In the genomic region with DNA sequence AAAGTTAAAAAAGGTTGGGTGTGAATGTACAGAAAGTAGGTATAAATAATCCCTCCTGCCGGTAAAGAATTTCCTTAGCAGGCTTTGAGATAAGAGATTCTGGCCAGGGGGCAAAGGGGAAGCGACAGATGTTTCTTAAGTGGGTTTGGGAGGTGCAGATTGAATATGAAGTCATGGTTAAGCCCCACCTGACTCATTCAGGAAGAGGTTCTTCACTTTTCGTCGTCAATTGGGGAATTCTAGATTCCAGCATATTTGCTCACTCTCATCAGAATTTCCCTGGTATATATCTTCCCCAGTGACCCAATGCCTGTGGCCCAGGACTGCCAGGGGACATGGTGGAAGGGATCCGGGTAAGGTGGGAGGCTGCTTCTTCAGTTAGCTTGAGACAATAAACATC, we compare ENCODE assay signal across 1 cellular context.
A peak's percentile ranks its signal among the peaks of the same experiment; 100 is the strongest.
TF ChIP-seq lines count a peak whose summit lies in the region.

No MANE protein-coding gene starts in this region.

TF ChIP-seq in K562, 482 proteins besides CTCF, POLR2A, EP300 and RAD21 (continued from another document):
- TF ChIP-seq, protein P1, sequence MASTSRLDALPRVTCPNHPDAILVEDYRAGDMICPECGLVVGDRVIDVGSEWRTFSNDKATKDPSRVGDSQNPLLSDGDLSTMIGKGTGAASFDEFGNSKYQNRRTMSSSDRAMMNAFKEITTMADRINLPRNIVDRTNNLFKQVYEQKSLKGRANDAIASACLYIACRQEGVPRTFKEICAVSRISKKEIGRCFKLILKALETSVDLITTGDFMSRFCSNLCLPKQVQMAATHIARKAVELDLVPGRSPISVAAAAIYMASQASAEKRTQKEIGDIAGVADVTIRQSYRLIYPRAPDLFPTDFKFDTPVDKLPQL (IDR thresholded peaks at IDR 0.05; ENCODE audit: extremely low read depth, insufficient read length), result no peak
- TF ChIP-seq WHSC1 (IDR thresholded peaks at IDR 0.05; ENCODE audit: low read length) (no peak), KLF16 (IDR thresholded peaks at IDR 0.05) (peak; percentile 64), BRF1 (IDR thresholded peaks at IDR 0.05; ENCODE audit: borderline replicate concordance, extremely low read depth, insufficient read length) (no peak), TAF7 (tag; IDR thresholded peaks at IDR 0.05) (no peak), NR2C2 (CRISPR knock-in tag; IDR thresholded peaks at IDR 0.05) (no peak), NR2C2 (tag; IDR thresholded peaks at IDR 0.05) (0 out of 2 replicates have a peak, but pooled peaks have one; percentile 32), KLF1 (tag; IDR thresholded peaks at IDR 0.05) (no peak), NEUROD1 (IDR thresholded peaks at IDR 0.05; ENCODE audit: borderline replicate concordance, low read depth, low read length, partially characterized antibody) (no peak), XRCC3 (IDR thresholded peaks at IDR 0.05) (no peak), LEF1 (IDR thresholded peaks at IDR 0.05) (no peak), BHLHE40 (IDR thresholded peaks at IDR 0.05; ENCODE audit: low read length) (no peak), POLR2G (IDR thresholded peaks at IDR 0.05; ENCODE audit: low read depth, low read length) (no peak), ZNF239 (CRISPR knock-in tag; IDR thresholded peaks at IDR 0.05) (no peak), ZNF561 (CRISPR knock-in tag; conservative IDR thresholded peaks at IDR 0.05) (no peak), ILK (tag; IDR thresholded peaks at IDR 0.05; ENCODE audit: borderline replicate concordance, low read depth) (no peak), NCOR1 (IDR thresholded peaks at IDR 0.05) (0 out of 2 replicates have a peak, but pooled peaks have one; percentile 37), TRIM24 (IDR thresholded peaks at IDR 0.05) (peak in 1 of 2 experiments; percentile 30; a peak in 1 of 4 replicates), NFE2 (IDR thresholded peaks at IDR 0.05; ENCODE audit: low read depth) (no peak), JUNB (CRISPR knock-in tag; conservative IDR thresholded peaks at IDR 0.05) (no peak), ZNF644 (tag; IDR thresholded peaks at IDR 0.05; ENCODE audit: low read depth) (no peak), SRSF9 (IDR thresholded peaks at IDR 0.05; ENCODE audit: borderline replicate concordance, low read depth, low read length) (no peak), FOSL1 (tag; conservative IDR thresholded peaks at IDR 0.05) (peak; percentile 67), NUFIP1 (IDR thresholded peaks at IDR 0.05; ENCODE audit: partially characterized antibody) (no peak), ZNF696 (CRISPR knock-in tag; conservative IDR thresholded peaks at IDR 0.05) (no peak), NR4A1 (CRISPR knock-in tag; IDR thresholded peaks at IDR 0.05) (no peak), NR4A1 (tag; IDR thresholded peaks at IDR 0.05) (no peak), TAL1 (IDR thresholded peaks at IDR 0.05) (peak; percentile 68), ZNF780A (CRISPR knock-in tag; IDR thresholded peaks at IDR 0.05) (no peak), POLR2AphosphoS5 (IDR thresholded peaks at IDR 0.05; ENCODE audit: control insufficient read depth, insufficient read depth, low read depth, low read length) (no peak)
- TF ChIP-seq, protein P2, sequence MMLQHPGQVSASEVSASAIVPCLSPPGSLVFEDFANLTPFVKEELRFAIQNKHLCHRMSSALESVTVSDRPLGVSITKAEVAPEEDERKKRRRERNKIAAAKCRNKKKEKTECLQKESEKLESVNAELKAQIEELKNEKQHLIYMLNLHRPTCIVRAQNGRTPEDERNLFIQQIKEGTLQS (IDR thresholded peaks at IDR 0.05), result peak; percentile 75; the same call in 1 of the 2 replicates
- TF ChIP-seq, protein P2 (CRISPR knock-in tag; conservative IDR thresholded peaks at IDR 0.05), result no peak
- TF ChIP-seq, protein P3, sequence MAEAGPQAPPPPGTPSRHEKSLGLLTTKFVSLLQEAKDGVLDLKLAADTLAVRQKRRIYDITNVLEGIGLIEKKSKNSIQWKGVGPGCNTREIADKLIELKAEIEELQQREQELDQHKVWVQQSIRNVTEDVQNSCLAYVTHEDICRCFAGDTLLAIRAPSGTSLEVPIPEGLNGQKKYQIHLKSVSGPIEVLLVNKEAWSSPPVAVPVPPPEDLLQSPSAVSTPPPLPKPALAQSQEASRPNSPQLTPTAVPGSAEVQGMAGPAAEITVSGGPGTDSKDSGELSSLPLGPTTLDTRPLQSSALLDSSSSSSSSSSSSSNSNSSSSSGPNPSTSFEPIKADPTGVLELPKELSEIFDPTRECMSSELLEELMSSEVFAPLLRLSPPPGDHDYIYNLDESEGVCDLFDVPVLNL (CRISPR knock-in tag; IDR thresholded peaks at IDR 0.05; ENCODE audit: low read depth), result no peak
- TF ChIP-seq, protein P4, sequence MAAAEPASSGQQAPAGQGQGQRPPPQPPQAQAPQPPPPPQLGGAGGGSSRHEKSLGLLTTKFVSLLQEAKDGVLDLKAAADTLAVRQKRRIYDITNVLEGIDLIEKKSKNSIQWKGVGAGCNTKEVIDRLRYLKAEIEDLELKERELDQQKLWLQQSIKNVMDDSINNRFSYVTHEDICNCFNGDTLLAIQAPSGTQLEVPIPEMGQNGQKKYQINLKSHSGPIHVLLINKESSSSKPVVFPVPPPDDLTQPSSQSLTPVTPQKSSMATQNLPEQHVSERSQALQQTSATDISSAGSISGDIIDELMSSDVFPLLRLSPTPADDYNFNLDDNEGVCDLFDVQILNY (CRISPR knock-in tag; IDR thresholded peaks at IDR 0.05), result no peak
- TF ChIP-seq, protein P5, sequence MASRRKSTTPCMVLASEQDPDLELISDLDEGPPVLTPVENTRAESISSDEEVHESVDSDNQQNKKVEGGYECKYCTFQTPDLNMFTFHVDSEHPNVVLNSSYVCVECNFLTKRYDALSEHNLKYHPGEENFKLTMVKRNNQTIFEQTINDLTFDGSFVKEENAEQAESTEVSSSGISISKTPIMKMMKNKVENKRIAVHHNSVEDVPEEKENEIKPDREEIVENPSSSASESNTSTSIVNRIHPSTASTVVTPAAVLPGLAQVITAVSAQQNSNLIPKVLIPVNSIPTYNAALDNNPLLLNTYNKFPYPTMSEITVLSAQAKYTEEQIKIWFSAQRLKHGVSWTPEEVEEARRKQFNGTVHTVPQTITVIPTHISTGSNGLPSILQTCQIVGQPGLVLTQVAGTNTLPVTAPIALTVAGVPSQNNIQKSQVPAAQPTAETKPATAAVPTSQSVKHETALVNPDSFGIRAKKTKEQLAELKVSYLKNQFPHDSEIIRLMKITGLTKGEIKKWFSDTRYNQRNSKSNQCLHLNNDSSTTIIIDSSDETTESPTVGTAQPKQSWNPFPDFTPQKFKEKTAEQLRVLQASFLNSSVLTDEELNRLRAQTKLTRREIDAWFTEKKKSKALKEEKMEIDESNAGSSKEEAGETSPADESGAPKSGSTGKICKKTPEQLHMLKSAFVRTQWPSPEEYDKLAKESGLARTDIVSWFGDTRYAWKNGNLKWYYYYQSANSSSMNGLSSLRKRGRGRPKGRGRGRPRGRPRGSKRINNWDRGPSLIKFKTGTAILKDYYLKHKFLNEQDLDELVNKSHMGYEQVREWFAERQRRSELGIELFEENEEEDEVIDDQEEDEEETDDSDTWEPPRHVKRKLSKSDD (conservative IDR thresholded peaks at IDR 0.05; ENCODE audit: low read length), result no peak
- TF ChIP-seq, protein P6, sequence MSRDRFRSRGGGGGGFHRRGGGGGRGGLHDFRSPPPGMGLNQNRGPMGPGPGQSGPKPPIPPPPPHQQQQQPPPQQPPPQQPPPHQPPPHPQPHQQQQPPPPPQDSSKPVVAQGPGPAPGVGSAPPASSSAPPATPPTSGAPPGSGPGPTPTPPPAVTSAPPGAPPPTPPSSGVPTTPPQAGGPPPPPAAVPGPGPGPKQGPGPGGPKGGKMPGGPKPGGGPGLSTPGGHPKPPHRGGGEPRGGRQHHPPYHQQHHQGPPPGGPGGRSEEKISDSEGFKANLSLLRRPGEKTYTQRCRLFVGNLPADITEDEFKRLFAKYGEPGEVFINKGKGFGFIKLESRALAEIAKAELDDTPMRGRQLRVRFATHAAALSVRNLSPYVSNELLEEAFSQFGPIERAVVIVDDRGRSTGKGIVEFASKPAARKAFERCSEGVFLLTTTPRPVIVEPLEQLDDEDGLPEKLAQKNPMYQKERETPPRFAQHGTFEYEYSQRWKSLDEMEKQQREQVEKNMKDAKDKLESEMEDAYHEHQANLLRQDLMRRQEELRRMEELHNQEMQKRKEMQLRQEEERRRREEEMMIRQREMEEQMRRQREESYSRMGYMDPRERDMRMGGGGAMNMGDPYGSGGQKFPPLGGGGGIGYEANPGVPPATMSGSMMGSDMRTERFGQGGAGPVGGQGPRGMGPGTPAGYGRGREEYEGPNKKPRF (IDR thresholded peaks at IDR 0.05; ENCODE audit: low read depth, low read length), result no peak
- TF ChIP-seq, protein P7, sequence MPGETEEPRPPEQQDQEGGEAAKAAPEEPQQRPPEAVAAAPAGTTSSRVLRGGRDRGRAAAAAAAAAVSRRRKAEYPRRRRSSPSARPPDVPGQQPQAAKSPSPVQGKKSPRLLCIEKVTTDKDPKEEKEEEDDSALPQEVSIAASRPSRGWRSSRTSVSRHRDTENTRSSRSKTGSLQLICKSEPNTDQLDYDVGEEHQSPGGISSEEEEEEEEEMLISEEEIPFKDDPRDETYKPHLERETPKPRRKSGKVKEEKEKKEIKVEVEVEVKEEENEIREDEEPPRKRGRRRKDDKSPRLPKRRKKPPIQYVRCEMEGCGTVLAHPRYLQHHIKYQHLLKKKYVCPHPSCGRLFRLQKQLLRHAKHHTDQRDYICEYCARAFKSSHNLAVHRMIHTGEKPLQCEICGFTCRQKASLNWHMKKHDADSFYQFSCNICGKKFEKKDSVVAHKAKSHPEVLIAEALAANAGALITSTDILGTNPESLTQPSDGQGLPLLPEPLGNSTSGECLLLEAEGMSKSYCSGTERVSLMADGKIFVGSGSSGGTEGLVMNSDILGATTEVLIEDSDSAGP (CRISPR knock-in tag; IDR thresholded peaks at IDR 0.05), result no peak
TF ChIP-seq in K562: peak in this region for 25.
